Comparison of ENCODE assay signal across 23 cellular contexts in the genomic region with DNA sequence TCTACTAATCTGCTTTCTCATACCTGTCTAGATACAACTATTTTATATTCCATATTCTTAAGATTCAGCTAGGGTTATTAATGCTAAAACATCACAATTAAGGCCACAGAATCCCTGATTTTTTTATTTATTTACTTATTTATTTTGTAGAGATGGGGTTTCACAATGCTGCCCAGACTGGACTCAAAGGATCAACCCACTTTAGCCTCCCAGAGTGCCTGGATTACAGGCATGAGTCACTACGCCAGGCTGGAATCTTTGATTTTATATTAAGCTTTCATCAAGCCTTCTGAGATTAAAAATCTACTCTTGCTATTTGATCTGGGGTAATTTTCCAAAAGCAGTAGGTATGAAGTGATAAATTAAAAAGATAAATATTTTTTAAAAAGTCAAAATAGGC. TPM values are rescaled to one million over a fixed set of nuclear protein-coding genes. Genes with fewer than 3 reads are reported as not detected.
"Had no signal": no experiment of that assay in that cellular context is flagged by ENCODE, and none has a peak within 500 bp of the region (broad histone marks: within the 10 kb centered on the region; RNA-seq: fewer than 3 reads in every experiment).

No MANE protein-coding gene starts in this region.

- H3K9ac ChIP-seq: KMS-11, SK-N-SH had no signal

- H3K36me3 ChIP-seq: brain microvascular endothelial cell, WERI-Rb-1 had no signal

- DNase-seq: activated CD4-positive, alpha-beta T cell treated with anti-CD3 and anti-CD28 coated beads for 36 hours; activated CD4-positive, alpha-beta T cell treated with anti-CD3 and anti-CD28 coated beads, Interleukin-2, amount 50 U/mL, for 1 hour; activated CD8-positive, alpha-beta memory T cell treated with anti-CD3 and anti-CD28 coated beads, Interleukin-2, amount 50 U/mL, for 4 hours; activated CD8-positive, alpha-beta T cell treated with anti-CD3 and anti-CD28 coated beads for 36 hours; activated naive CD8-positive, alpha-beta T cell treated with anti-CD3 and anti-CD28 coated beads, Interleukin-2, amount 50 U/mL, for 24 hours; activated T-cell treated with anti-CD3 and anti-CD28 coated beads, Interleukin-2, amount 50 U/mL, for 72 hours; brain microvascular endothelial cell; cerebellar nuclear complex; NCI-H1105 treated with DMSO at 0.1 percent for 48 hours; NCI-H146; NCI-H187 treated with DMSO at 0.1 percent for 48 hours; NCI-H2081 treated with DMSO at 0.1 percent for 48 hours; NCI-H446; NCI-H524 treated with DMSO at 0.1 percent for 48 hours; NCI-H748 treated with DMSO at 0.1 percent for 48 hours; RPMI8226; SK-N-SH; T-helper 1 cell; WERI-Rb-1 had no signal

- H3K27me3 ChIP-seq: brain microvascular endothelial cell had no signal

- H3K9me3 ChIP-seq: SK-N-SH had no signal

- H3K4me3 Mint-ChIP-seq: activated CD4-positive, alpha-beta T cell treated with anti-CD3 and anti-CD28 coated beads for 36 hours; activated CD8-positive, alpha-beta T cell treated with anti-CD3 and anti-CD28 coated beads for 36 hours; activated naive CD8-positive, alpha-beta T cell treated with anti-CD3 and anti-CD28 coated beads, Interleukin-2, amount 50 U/mL, for 24 hours; activated T-cell treated with anti-CD3 and anti-CD28 coated beads, Interleukin-2, amount 50 U/mL, for 72 hours had no signal

- H3K9me3 Mint-ChIP-seq: activated CD8-positive, alpha-beta T cell treated with anti-CD3 and anti-CD28 coated beads for 36 hours; activated naive CD4-positive, alpha-beta T cell treated with anti-CD3 and anti-CD28 coated beads, Interleukin-2, amount 50 U/mL, for 72 hours; activated naive CD8-positive, alpha-beta T cell treated with anti-CD3 and anti-CD28 coated beads, Interleukin-2, amount 50 U/mL, for 24 hours; activated T-cell treated with anti-CD3 and anti-CD28 coated beads, Interleukin-2, amount 50 U/mL, for 72 hours had no signal

- H3K27ac ChIP-seq: brain microvascular endothelial cell, KMS-11, WERI-Rb-1 had no signal

- H3K4me2 ChIP-seq: KMS-11, SK-N-SH had no signal

- H3K27ac Mint-ChIP-seq: activated CD4-positive, alpha-beta T cell treated with anti-CD3 and anti-CD28 coated beads for 36 hours; activated CD8-positive, alpha-beta T cell treated with anti-CD3 and anti-CD28 coated beads for 36 hours; activated naive CD4-positive, alpha-beta T cell treated with anti-CD3 and anti-CD28 coated beads, Interleukin-2, amount 50 U/mL, for 72 hours; activated T-cell treated with anti-CD3 and anti-CD28 coated beads, Interleukin-2, amount 50 U/mL, for 72 hours had no signal

- ATAC-seq: activated CD4-positive, alpha-beta T cell treated with anti-CD3 and anti-CD28 coated beads for 36 hours; activated CD8-positive, alpha-beta T cell treated with anti-CD3 and anti-CD28 coated beads for 36 hours; activated naive CD4-positive, alpha-beta T cell treated with anti-CD3 and anti-CD28 coated beads, Interleukin-2, amount 50 U/mL, for 72 hours; activated naive CD8-positive, alpha-beta T cell treated with anti-CD3 and anti-CD28 coated beads, Interleukin-2, amount 50 U/mL, for 24 hours; activated T-cell treated with anti-CD3 and anti-CD28 coated beads, Interleukin-2, amount 50 U/mL, for 72 hours; Panc1; Right ventricle myocardium inferior had no signal

RNA-seq across cellular contexts. Expression of a gene that starts 39.0 kb away (rescaled TPM):
- polyA plus RNA-seq: SK-N-SH had no signal
